Comparison of ENCODE assay signal across 33 cellular contexts in the genomic region with DNA sequence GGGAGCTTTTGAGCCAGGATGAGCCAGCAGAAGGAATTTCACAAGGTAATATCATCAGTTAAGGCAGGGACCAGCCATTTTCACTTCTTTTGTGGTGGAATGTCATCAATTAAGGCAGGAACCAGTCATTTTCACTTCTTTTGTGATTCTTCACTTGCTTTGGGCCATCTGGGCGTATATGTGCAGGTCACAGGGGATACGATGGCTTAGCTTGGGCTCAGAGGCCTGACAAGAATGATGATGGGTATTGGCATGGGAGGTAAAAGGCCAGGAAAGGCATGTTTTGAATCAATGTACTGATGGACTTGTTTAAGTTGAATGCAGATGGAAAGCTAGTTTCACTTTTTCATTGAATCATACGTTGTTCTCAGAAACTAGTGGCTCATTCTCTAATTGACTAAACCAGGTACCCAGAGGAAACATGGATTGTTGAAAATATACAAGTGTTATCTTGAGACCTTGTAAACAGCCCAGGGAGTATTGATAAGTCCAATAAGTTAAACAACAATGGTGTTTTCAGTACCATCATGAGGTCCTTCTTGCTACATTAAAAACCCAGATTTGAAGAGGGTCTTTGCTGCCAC.
"Had no signal": no experiment of that assay in that cellular context is flagged by ENCODE, and none has a peak within 500 bp of the region (broad histone marks: within the 10 kb centered on the region; RNA-seq: fewer than 3 reads in every experiment).

No MANE protein-coding gene starts in this region.

- H3K27me3 Mint-ChIP-seq: activated B cell treated with CpG ODN at 0.5 μM for 24 hours; activated CD4-positive, alpha-beta memory T cell treated with anti-CD3 and anti-CD28 coated beads for 36 hours; T-helper 17 cell had no signal

- H3K4me1 ChIP-seq: adrenal gland, body of pancreas, breast epithelium, Peyer's patch, SJSA1 had no signal

- H3K4me3 ChIP-seq: adrenal gland, body of pancreas, breast epithelium, Peyer's patch, SJSA1 had no signal

- H3K4me2 ChIP-seq: SK-N-SH had no signal

- H3K27me3 ChIP-seq: adrenal gland, body of pancreas, breast epithelium, Peyer's patch, SJSA1 had no signal

- H3K36me3 ChIP-seq: adrenal gland, breast epithelium, Peyer's patch, SJSA1 had no signal

- H3K36me3 Mint-ChIP-seq: activated CD4-positive, alpha-beta memory T cell treated with anti-CD3 and anti-CD28 coated beads for 36 hours; activated naive CD4-positive, alpha-beta T cell treated with anti-CD3 and anti-CD28 coated beads, Interleukin-2, amount 50 U/mL, for 72 hours had no signal

- H3K9me3 ChIP-seq: adrenal gland, body of pancreas, breast epithelium, SJSA1, SK-N-SH had no signal

- H3K4me1 Mint-ChIP-seq: activated B cell treated with CpG ODN at 0.5 μM for 24 hours, T-helper 17 cell had no signal

- DNase-seq: activated B cell treated with CpG ODN at 0.5 μM for 24 hours; activated CD4-positive, alpha-beta memory T cell treated with anti-CD3 and anti-CD28 coated beads for 36 hours; activated CD4-positive, alpha-beta T cell treated with anti-CD3 and anti-CD28 coated beads for 4 hours; activated CD4-positive, alpha-beta T cell treated with anti-CD3 and anti-CD28 coated beads, Interleukin-2, amount 50 U/mL, for 1 hour; activated CD4-positive, CD25-positive, alpha-beta regulatory T cell treated with anti-CD3 and anti-CD28 coated beads, Interleukin-2, amount 50 U/mL, for 72 hours; activated CD8-positive, alpha-beta memory T cell treated with anti-CD3 and anti-CD28 coated beads, Interleukin-2, amount 50 U/mL, for 4 hours; activated gamma-delta T cell treated with Interleukin-2 at 50 U/mL for 16 hours; activated naive CD4-positive, alpha-beta T cell treated with anti-CD3 and anti-CD28 coated beads for 36 hours; activated T-cell treated with anti-CD3 and anti-CD28 coated beads for 4 hours; activated T-cell treated with anti-CD3 and anti-CD28 coated beads, Interleukin-2, amount 50 U/mL, for 4 hours; adrenal gland; body of pancreas; NCI-H1092 treated with DMSO at 0.1 percent for 48 hours; NCI-H1417 treated with DMSO at 0.1 percent for 48 hours; NCI-H187 treated with DMSO at 0.1 percent for 48 hours; NCI-H2081; NCI-H2171 treated with DMSO at 0.1 percent for 48 hours; NCI-H226; NCI-H446 treated with DMSO at 0.1 percent for 48 hours; NCI-H524; NCI-H69; NCI-H82; PC-3; Peyer's patch; RPMI8226; SHP77 treated with DMSO at 0.1 percent for 48 hours; SK-N-SH; T-helper 17 cell had no signal

- H3K9me2 ChIP-seq: SK-N-SH had no signal

- H3K27ac Mint-ChIP-seq: activated B cell treated with CpG ODN at 0.5 μM for 24 hours; activated CD4-positive, alpha-beta memory T cell treated with anti-CD3 and anti-CD28 coated beads for 36 hours; activated naive CD4-positive, alpha-beta T cell treated with anti-CD3 and anti-CD28 coated beads for 36 hours; activated naive CD4-positive, alpha-beta T cell treated with anti-CD3 and anti-CD28 coated beads, Interleukin-2, amount 50 U/mL, for 72 hours; activated T-helper 1 cell treated with anti-CD3 and anti-CD28 coated beads, Interleukin-12 subunit alpha, Interleukin-12 subunit beta, Interleukin-2, Interleukin-4 antibody, amounts not matched to agents 30 ng/mL and 10 ng/mL and 1 ng/mL, durations not matched to agents 14 hours and 24 hours and 36 hours; T-helper 17 cell had no signal

- H3K9ac ChIP-seq: SK-N-SH had no signal

- H3K4me3 Mint-ChIP-seq: activated B cell treated with CpG ODN at 0.5 μM for 24 hours; activated CD4-positive, alpha-beta memory T cell treated with anti-CD3 and anti-CD28 coated beads for 36 hours; activated naive CD4-positive, alpha-beta T cell treated with anti-CD3 and anti-CD28 coated beads for 36 hours; activated T-cell treated with anti-CD3 and anti-CD28 coated beads, Interleukin-2, amount 50 U/mL, for 4 hours; activated T-helper 1 cell treated with anti-CD3 and anti-CD28 coated beads, Interleukin-12 subunit alpha, Interleukin-12 subunit beta, Interleukin-2, Interleukin-4 antibody, amounts not matched to agents 30 ng/mL and 10 ng/mL and 1 ng/mL, durations not matched to agents 14 hours and 24 hours and 36 hours; T-helper 17 cell had no signal

- H3K27ac ChIP-seq: adrenal gland, body of pancreas, breast epithelium, Peyer's patch, SJSA1, VCaP had no signal

- ATAC-seq: activated naive CD4-positive, alpha-beta T cell treated with anti-CD3 and anti-CD28 coated beads, Interleukin-2, amount 50 U/mL, for 72 hours; activated T-cell treated with anti-CD3 and anti-CD28 coated beads, Interleukin-2, amount 50 U/mL, for 4 hours; body of pancreas; PC-3; T-helper 17 cell had no signal
